In the genomic region with DNA sequence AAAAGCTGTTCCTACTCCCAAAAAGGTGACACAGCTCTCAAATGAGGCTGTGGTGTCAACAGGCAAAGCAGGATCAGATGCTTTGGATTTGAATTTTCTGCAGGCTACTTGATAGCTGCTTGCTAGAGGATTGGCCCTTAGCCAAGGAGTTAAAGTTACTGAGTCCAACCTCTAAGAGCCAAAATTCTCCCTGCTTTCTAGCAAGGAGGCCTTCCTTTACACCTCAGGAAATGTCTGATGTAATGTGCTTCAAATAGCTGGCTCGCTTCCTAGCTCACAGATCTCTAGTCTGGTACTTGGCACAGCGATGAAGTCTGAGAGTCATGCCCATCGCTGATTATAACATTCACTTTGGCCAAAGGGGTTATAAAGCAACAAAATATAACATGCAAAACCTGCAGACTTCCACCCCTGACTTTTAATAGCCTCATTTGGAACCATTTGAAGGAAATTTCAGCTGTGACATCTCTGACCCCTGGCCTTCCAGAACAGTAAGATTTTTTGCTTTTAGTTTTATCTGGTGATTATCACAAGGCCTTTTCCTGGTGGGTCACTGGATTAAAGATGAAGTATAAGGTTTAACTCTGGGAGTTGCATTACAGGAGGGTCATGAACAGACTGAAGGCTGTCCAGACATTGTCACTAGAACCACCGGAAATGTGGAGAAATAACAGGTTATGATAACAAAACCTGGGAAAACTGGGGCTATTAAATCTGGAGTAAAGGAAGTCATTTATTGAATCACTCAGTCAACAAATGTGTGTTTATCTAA, we compare ENCODE assay signal across 9 cellular contexts.
DNase-seq lines count a peak whose midpoint lies in the region; ATAC-seq and TF ChIP-seq lines count a peak whose summit lies in the region.
"Had no signal": no experiment of that assay in that cellular context is flagged by ENCODE, and none has a peak within 500 bp of the region (broad histone marks: within the 10 kb centered on the region; RNA-seq: fewer than 3 reads in every experiment).

No MANE protein-coding gene starts in this region.

- intact Hi-C loops in gastrocnemius medialis (cut with DNase I; ENCODE audit: low total_unique reads): no loop called here

- no peaks in the 10 kb centered on the region for H3K36me3 ChIP-seq in RWPE2 (ENCODE audit: low read depth)
- H3K36me3 ChIP-seq in gastrocnemius medialis: no peaks in the 10 kb centered on the region

- H3K9me3 ChIP-seq in RWPE2 (ENCODE audit: severe bottlenecking): no peaks in the 10 kb centered on the region
- H3K9me3 ChIP-seq in gastrocnemius medialis: no peaks in the 10 kb centered on the region

- ATAC-seq in RWPE2 (ENCODE audit: low read depth) (peak; percentile 63), foreskin keratinocyte (no peak), gastrocnemius medialis (peak; percentile 84 to 90), GM21515 (IDR thresholded peaks at IDR 0.05; ENCODE audit: unreplicated experiment) (no peak), GM19324 (IDR thresholded peaks at IDR 0.05; ENCODE audit: low FRiP score, unreplicated experiment) (no peak)

- H3K27ac ChIP-seq in RWPE2 (ENCODE audit: poor library complexity, severe bottlenecking): peak overlapping the region; percentile 84
- H3K27ac ChIP-seq in foreskin keratinocyte: no peak overlapping the region
- peak overlapping the region; percentile 15 to 42 (median 34) for H3K27ac ChIP-seq in gastrocnemius medialis

- peaks cover 30% of the 10 kb centered on the region for H3K4me1 ChIP-seq in RWPE2 (ENCODE audit: insufficient read depth, poor library complexity, severe bottlenecking)
- peaks cover 4% of the 10 kb centered on the region for H3K4me1 ChIP-seq in foreskin keratinocyte
- peaks cover 4 to 11% of the 10 kb centered on the region in 2 donors for H3K4me1 ChIP-seq in gastrocnemius medialis

- in situ Hi-C loops in gastrocnemius medialis (cut with MboI; ENCODE audit: low sequenced_read_pairs in 4 of 4): loop anchor here in 3 of 4 donors (5.0 kb wide), 1 partner anchor 253 kb away; no protein-coding TSS in a partner anchor

- H3K4me3 ChIP-seq in RWPE2 (ENCODE audit: severe bottlenecking): no peak overlapping the region
- no peak overlapping the region for H3K4me3 ChIP-seq in gastrocnemius medialis

- peak; percentile 55 for DNase-seq in H4 (ENCODE audit: low spot score)
- DNase-seq in RWPE2 (ENCODE audit: low spot score): no peak
- peak; percentile 4 to 9 for DNase-seq in foreskin keratinocyte
- DNase-seq in gastrocnemius medialis: peak in 1 of 2 donors; percentile 24
- DNase-seq in occipital lobe (lab: John Stamatoyannopoulos, UW): no peak
- DNase-seq in DMS153 (lab: John Stamatoyannopoulos, UW): no peak
- DNase-seq: activated B cell treated with CpG ODN at 0.5 μM for 24 hours had no signal

- TF ChIP-seq CTCF in RWPE2 (IDR thresholded peaks at IDR 0.05; ENCODE audit: poor library complexity, severe bottlenecking) (no peak), foreskin keratinocyte (conservative IDR thresholded peaks at IDR 0.05) (no peak), gastrocnemius medialis (IDR thresholded peaks at IDR 0.05 in 4 of 5, conservative IDR thresholded peaks at IDR 0.05 in 1 of 5) (no peak)

- no peak for TF ChIP-seq POLR2A in gastrocnemius medialis (IDR thresholded peaks at IDR 0.05)

- H3K27me3 ChIP-seq in RWPE2 (ENCODE audit: insufficient read depth, poor library complexity, severe bottlenecking) (no peaks in the 10 kb centered on the region), foreskin keratinocyte (no peaks in the 10 kb centered on the region), gastrocnemius medialis (no peaks in the 10 kb centered on the region)

Comparison
In these comparisons a context has a peak if more than half of its experiments do, and no peak if none do; other contexts are left out.
1. DNase-seq: peak in H4 (single experiment) and foreskin keratinocyte (2 of 2); none in RWPE2 (single experiment), occipital lobe (single experiment) and DMS153 (single experiment).
2. ATAC-seq: peak in RWPE2 (single experiment) and gastrocnemius medialis (2 of 2); none in foreskin keratinocyte (single experiment), GM21515 (single experiment) and GM19324 (single experiment).